In genomic region chr14:71049435-71050147, GRCh38 we compare ENCODE assay signal across 24 cellular contexts.
DNase-seq lines count a peak whose midpoint lies in the region; ATAC-seq lines count a peak whose summit lies in the region.
"Had no signal": no experiment of that assay in that cellular context is flagged by ENCODE, and none has a peak within 500 bp of the region (broad histone marks: within the 10 kb centered on the region; RNA-seq: fewer than 3 reads in every experiment).

No MANE protein-coding gene starts in this region.

- no peaks in the 10 kb centered on the region for H3K79me2 ChIP-seq in ACC112 (ENCODE audit: control insufficient read depth, insufficient read depth, low read length, unreplicated experiment)

- H3K36me3 ChIP-seq in ACC112 (ENCODE audit: insufficient read depth, low read length) = peaks cover 11% of the 10 kb centered on the region

- H3K4me1 ChIP-seq in ACC112 (ENCODE audit: control insufficient read depth, insufficient read depth, low read length, unreplicated experiment) = peaks cover 17% of the 10 kb centered on the region
- H3K4me1 ChIP-seq: pancreas, thyroid gland had no signal

- H3K27ac ChIP-seq in ACC112 (ENCODE audit: low read depth, low read length) = peak overlapping the region; percentile 81
- H3K27ac ChIP-seq: epithelial cell of prostate, pancreas, thyroid gland had no signal

- H3K4me3 ChIP-seq in ACC112 (ENCODE audit: low read depth, low read length) = peak overlapping the region; percentile 33; the same call in 1 of the 2 replicates
- H3K4me3 ChIP-seq: pancreas, thyroid gland had no signal

- H3K27me3 ChIP-seq in ACC112 (ENCODE audit: insufficient read depth, low read length) = no peaks in the 10 kb centered on the region
- H3K27me3 ChIP-seq: pancreas, thyroid gland had no signal

- no peak for ATAC-seq in HG03175 (IDR thresholded peaks at IDR 0.05; ENCODE audit: unreplicated experiment)
- ATAC-seq: activated CD8-positive, alpha-beta memory T cell treated with anti-CD3 and anti-CD28 coated beads, Interleukin-2, amount 10 ng/mL, durations not matched to agents 7 days and 5 days; activated T-helper 17 cell treated with anti-CD3 and anti-CD28 coated beads, Interleukin-2, amount 50 U/mL, for 72 hours; pancreas; sciatic nerve had no signal

- no peak overlapping the region for H2AFZ ChIP-seq in ACC112 (ENCODE audit: low read length, unreplicated experiment)

- DNase-seq in HCEC 1CT (peak; percentile 83), amniotic epithelial cell (ENCODE audit: low read depth) (peak; percentile 72), fibroblast of peridontal ligament (ENCODE audit: extremely low read depth) (peak; percentile 76), SIG-M5 (lab: John Stamatoyannopoulos, UW) (no peak), AG08396 (ENCODE audit: low spot score) (no peak), NCI-H82 (lab: John Stamatoyannopoulos, UW) (no peak)
- DNase-seq: activated CD4-positive, alpha-beta T cell treated with anti-CD3 and anti-CD28 coated beads, Interleukin-2, amount 10 ng/mL, durations not matched to agents 24 days and 14 days; activated CD8-positive, alpha-beta memory T cell treated with anti-CD3 and anti-CD28 coated beads, Interleukin-2, amount 10 ng/mL, durations not matched to agents 7 days and 5 days; activated naive CD8-positive, alpha-beta T cell treated with anti-CD3 and anti-CD28 coated beads, Interleukin-2, amount 10 ng/mL, durations not matched to agents 7 days and 5 days; CD4-positive, alpha-beta T cell; DMS153; left colon; natural killer cell; NCI-H146; NCI-H526 treated with DMSO at 0.1 percent for 48 hours; pancreas; stimulated activated CD4-positive, alpha-beta T cell treated with anti-CD3 and anti-CD28 coated beads, Interleukin-1b, Interleukin-23, amount 100 ng/mL, for 48 hours; stimulated activated naive CD4-positive, alpha-beta T cell treated with Interleukin-2 at 50 U/mL for 16 hours; thyroid gland had no signal

Comparison
In these comparisons a context has a peak if more than half of its experiments do, and no peak if none do; other contexts are left out.
1. DNase-seq: peak in HCEC 1CT (single experiment), amniotic epithelial cell (single experiment) and fibroblast of peridontal ligament (single experiment); none in SIG-M5 (single experiment), AG08396 (single experiment) and NCI-H82 (single experiment).